ENCODE assay signal across 18 cellular contexts in genomic region chr6:122736166-122736565, GRCh38. TPM values are rescaled to one million over a fixed set of nuclear protein-coding genes. Genes with fewer than 3 reads are reported as not detected.
DNase-seq lines count a peak whose midpoint lies in the region; ATAC-seq, FAIRE-seq and TF ChIP-seq lines count a peak whose summit lies in the region.
"Had no signal": no experiment of that assay in that cellular context is flagged by ENCODE, and none has a peak within 500 bp of the region (broad histone marks: within the 10 kb centered on the region; RNA-seq: fewer than 3 reads in every experiment).

No MANE protein-coding gene starts in this region.

- intact Hi-C loops in MCF 10A (cut with micrococcal nuclease): no loop called here
- intact Hi-C loops in breast epithelium (cut with DNase I; ENCODE audit: low total_unique reads): no loop called here

- no peaks in the 10 kb centered on the region for H3K27me3 Mint-ChIP-seq in MCF 10A (ENCODE audit: insufficient read depth, unreplicated experiment)
- H3K27me3 Mint-ChIP-seq in endothelial cell (ENCODE audit: unreplicated experiment): no peaks in the 10 kb centered on the region
- H3K27me3 Mint-ChIP-seq in natural killer cell treated with Interleukin-12 subunit alpha and Interleukin-12 subunit beta and Interleukin-15 and Interleukin-18, amount 100 ng/mL, for 72 hours: peaks cover 15 to 17% of the 10 kb centered on the region in 2 donors

- no peak overlapping the region for H3K4me3 ChIP-seq in breast epithelium
- H3K4me3 ChIP-seq: mucosa of descending colon, thoracic aorta had no signal

- no peak overlapping the region for H3K4me3 Mint-ChIP-seq in MCF 10A (ENCODE audit: unreplicated experiment)
- no peak overlapping the region for H3K4me3 Mint-ChIP-seq in endothelial cell (ENCODE audit: unreplicated experiment)
- no peak overlapping the region for H3K4me3 Mint-ChIP-seq in natural killer cell treated with Interleukin-12 subunit alpha and Interleukin-12 subunit beta and Interleukin-15 and Interleukin-18, amount 100 ng/mL, for 72 hours
- H3K4me3 Mint-ChIP-seq: activated naive CD8-positive, alpha-beta T cell had no signal

- H3K9me3 Mint-ChIP-seq in MCF 10A (ENCODE audit: unreplicated experiment): no peaks in the 10 kb centered on the region
- no peaks in the 10 kb centered on the region for H3K9me3 Mint-ChIP-seq in endothelial cell (ENCODE audit: unreplicated experiment)
- H3K9me3 Mint-ChIP-seq in natural killer cell treated with Interleukin-12 subunit alpha and Interleukin-12 subunit beta and Interleukin-15 and Interleukin-18, amount 100 ng/mL, for 72 hours: no peaks in the 10 kb centered on the region

- TF ChIP-seq POLR2A in breast epithelium (IDR thresholded peaks at IDR 0.05) (no peak), H54 (IDR thresholded peaks at IDR 0.05; ENCODE audit: low read depth, low read length) (no peak)

- no peak for TF ChIP-seq CTCF in MCF 10A (IDR thresholded peaks at IDR 0.05; ENCODE audit: unreplicated experiment)
- no peak for TF ChIP-seq CTCF in breast epithelium (IDR thresholded peaks at IDR 0.05)
- no peak for TF ChIP-seq CTCF in endothelial cell (IDR thresholded peaks at IDR 0.05; ENCODE audit: unreplicated experiment)

- peak overlapping the region; percentile 60 for H3K27ac Mint-ChIP-seq in MCF 10A (ENCODE audit: low read depth, unreplicated experiment)
- peak overlapping the region; percentile 70 for H3K27ac Mint-ChIP-seq in endothelial cell (ENCODE audit: unreplicated experiment)
- no peak overlapping the region for H3K27ac Mint-ChIP-seq in natural killer cell treated with Interleukin-12 subunit alpha and Interleukin-12 subunit beta and Interleukin-15 and Interleukin-18, amount 100 ng/mL, for 72 hours
- H3K27ac Mint-ChIP-seq: activated naive CD8-positive, alpha-beta T cell had no signal

- H3K27me3 ChIP-seq in breast epithelium: no peaks in the 10 kb centered on the region

- H3K4me1 ChIP-seq in breast epithelium: no peaks in the 10 kb centered on the region

- DNase-seq in MCF 10A (ENCODE audit: unreplicated experiment): peak; percentile 48
- DNase-seq in breast epithelium (ENCODE audit: low spot score in 2 of 2): no peak
- DNase-seq in NCI-H345 (lab: John Stamatoyannopoulos, UW): peak; percentile 84
- DNase-seq in endothelial cell (ENCODE audit: low spot score): no peak
- no peak for DNase-seq in H54 (ENCODE audit: insufficient read length, low spot score)
- no peak for DNase-seq in natural killer cell treated with Interleukin-12 subunit alpha and Interleukin-12 subunit beta and Interleukin-15 and Interleukin-18, amount 100 ng/mL, for 72 hours (ENCODE audit: low spot score)
- no peak for DNase-seq in NAMALWA (ENCODE audit: low spot score)
- no peak for DNase-seq in GDM1 (lab: John Stamatoyannopoulos, UW)
- DNase-seq: activated CD8-positive, alpha-beta memory T cell treated with anti-CD3 and anti-CD28 coated beads, Interleukin-2, amount 50 U/mL, for 48 hours; central memory CD4-positive, alpha-beta T cell; HCEC 1CT; Kasumi-1; mucosa of descending colon; T-helper 1 cell had no signal

- H3K4me1 Mint-ChIP-seq in MCF 10A (ENCODE audit: insufficient read depth, unreplicated experiment) (peaks cover 16% of the 10 kb centered on the region), endothelial cell (ENCODE audit: unreplicated experiment) (peaks cover 35% of the 10 kb centered on the region)
- H3K4me1 Mint-ChIP-seq in natural killer cell treated with Interleukin-12 subunit alpha and Interleukin-12 subunit beta and Interleukin-15 and Interleukin-18, amount 100 ng/mL, for 72 hours (ENCODE audit: low read depth in 2 of 2): no peaks in the 10 kb centered on the region

- H3K36me3 Mint-ChIP-seq in MCF 10A (ENCODE audit: insufficient read depth, unreplicated experiment) (no peaks in the 10 kb centered on the region), endothelial cell (ENCODE audit: low read depth, unreplicated experiment) (no peaks in the 10 kb centered on the region)
- no peaks in the 10 kb centered on the region for H3K36me3 Mint-ChIP-seq in natural killer cell treated with Interleukin-12 subunit alpha and Interleukin-12 subunit beta and Interleukin-15 and Interleukin-18, amount 100 ng/mL, for 72 hours
- H3K36me3 Mint-ChIP-seq: activated naive CD8-positive, alpha-beta T cell had no signal

- H3K27ac ChIP-seq in breast epithelium: no peak overlapping the region
- H3K27ac ChIP-seq: thoracic aorta had no signal

- POLR2A ChIA-PET in MCF 10A (lab: Yijun Ruan, JAX): interaction anchor here (2.6 to 8.7 kb wide), 3 partner anchors 53 to 103 kb away, joined by 13 to 55 read pairs (median 22); partner anchors contain the start of gene SMPDL3A

- H3K9me3 ChIP-seq in breast epithelium: no peaks in the 10 kb centered on the region
- H3K9me3 ChIP-seq: mucosa of descending colon, thoracic aorta had no signal

- H3K36me3 ChIP-seq in breast epithelium: no peaks in the 10 kb centered on the region
- H3K36me3 ChIP-seq: thoracic aorta had no signal

- no peak for ATAC-seq in natural killer cell treated with Interleukin-12 subunit alpha and Interleukin-12 subunit beta and Interleukin-15 and Interleukin-18, amount 100 ng/mL, for 72 hours
- ATAC-seq: mucosa of descending colon had no signal

- FAIRE-seq in H54 (lab: Jason Lieb, UNC): no peak

- CTCF ChIA-PET in MCF 10A (lab: Yijun Ruan, JAX): interaction anchor here (1.5 to 3.4 kb wide), 2 partner anchors 63 to 103 kb away, joined by 8 to 24 read pairs; no protein-coding TSS in a partner anchor

- no TSS peak for BruUV-seq in MCF 10A (replicated peaks; lab: Mats Ljungman, UMichigan)

RNA-seq across cellular contexts. Expression of gene FABP7, which starts 43.4 kb away (rescaled TPM):
- total RNA-seq in MCF 10A (2022) (not detected in 2 replicates), breast epithelium (1 to 10 TPM in 2 of 3 donors, not detected in 1; 2.6 to 3.6 TPM), endothelial cell (ENCODE audit: unreplicated experiment) (3.6 TPM)
- not detected for total RNA-seq in natural killer cell treated with Interleukin-12 subunit alpha and Interleukin-12 subunit beta and Interleukin-15 and Interleukin-18, amount 100 ng/mL, for 72 hours
- total RNA-seq: kidney epithelial cell, mucosa of descending colon, posterior vena cava, thoracic aorta had no signal

RNA-seq across cellular contexts. Expression of gene SMPDL3A, which starts 52.9 kb away (rescaled TPM):
- total RNA-seq in MCF 10A (2022): 3.5 and 4.7 TPM in 2 replicates
- 10 to 100 TPM in 2 of 3 donors, 1 to 10 TPM in 1; 9.1 to 26.5 (median 17.0) TPM for total RNA-seq in breast epithelium
- total RNA-seq in endothelial cell (ENCODE audit: unreplicated experiment): 10.3 TPM
- 1 to 10 TPM; 3.4 to 8.1 TPM for total RNA-seq in natural killer cell treated with Interleukin-12 subunit alpha and Interleukin-12 subunit beta and Interleukin-15 and Interleukin-18, amount 100 ng/mL, for 72 hours

Comparison
In these comparisons a context has a peak if more than half of its experiments do, and no peak if none do; other contexts are left out.
1. DNase-seq: peak in MCF 10A (single experiment) and NCI-H345 (single experiment); none in breast epithelium (0 of 2), endothelial cell (single experiment), H54 (single experiment), natural killer cell treated with Interleukin-12 subunit alpha and Interleukin-12 subunit beta and Interleukin-15 and Interleukin-18, amount 100 ng/mL, for 72 hours (single experiment), NAMALWA (single experiment) and GDM1 (single experiment).
2. H3K27ac Mint-ChIP-seq: peak in MCF 10A (single experiment) and endothelial cell (single experiment); none in natural killer cell treated with Interleukin-12 subunit alpha and Interleukin-12 subunit beta and Interleukin-15 and Interleukin-18, amount 100 ng/mL, for 72 hours (0 of 2).